In the genomic region with DNA sequence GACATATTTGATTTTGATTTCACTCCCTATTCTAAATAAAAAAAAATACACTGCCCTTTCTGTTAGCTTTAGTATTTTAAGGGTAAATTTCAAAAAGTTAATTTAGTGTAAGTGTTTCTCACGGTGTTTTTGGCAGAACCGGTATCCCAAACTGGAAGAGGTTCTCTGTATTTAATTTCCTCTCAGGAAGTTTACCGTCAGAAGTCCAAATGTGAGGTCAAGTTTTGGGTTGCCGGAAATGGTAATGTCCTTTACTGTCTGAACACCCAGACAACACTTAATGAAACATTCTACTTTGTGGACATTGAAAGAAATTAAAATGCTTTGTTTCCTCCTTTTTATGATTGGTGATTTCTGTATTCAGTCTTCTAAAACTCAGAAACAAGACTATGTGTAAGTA, we compare ENCODE assay signal across 16 cellular contexts.
"Had no signal": no experiment of that assay in that cellular context is flagged by ENCODE, and none has a peak within 500 bp of the region (broad histone marks: within the 10 kb centered on the region; RNA-seq: fewer than 3 reads in every experiment).

No MANE protein-coding gene starts in this region.

- H3K9me3 Mint-ChIP-seq: activated CD4-positive, alpha-beta memory T cell treated with anti-CD3 and anti-CD28 coated beads, Interleukin-2, amount 10 ng/mL, durations not matched to agents 7 days and 5 days; activated naive CD4-positive, alpha-beta T cell treated with anti-CD3 and anti-CD28 coated beads for 36 hours; activated T-helper 1 cell treated with anti-CD3 and anti-CD28 coated beads, Interleukin-12 subunit alpha, Interleukin-12 subunit beta, Interleukin-2, Interleukin-4 antibody, amounts not matched to agents 30 ng/mL and 10 ng/mL and 1 ng/mL, durations not matched to agents 14 hours and 24 hours and 36 hours; T-cell had no signal

- H3K4me1 Mint-ChIP-seq: activated CD4-positive, alpha-beta T cell treated with anti-CD3 and anti-CD28 coated beads for 36 hours; immature natural killer cell had no signal

- H3K4me3 ChIP-seq: right atrium auricular region, skin epidermis, thyroid gland, vagina had no signal

- H3K27me3 ChIP-seq: right atrium auricular region, thyroid gland, vagina had no signal

- H3K4me3 Mint-ChIP-seq: activated CD4-positive, alpha-beta memory T cell treated with anti-CD3 and anti-CD28 coated beads, Interleukin-2, amount 10 ng/mL, durations not matched to agents 7 days and 5 days; activated CD4-positive, alpha-beta T cell treated with anti-CD3 and anti-CD28 coated beads for 36 hours; activated naive CD4-positive, alpha-beta T cell treated with anti-CD3 and anti-CD28 coated beads for 36 hours; activated T-helper 1 cell treated with anti-CD3 and anti-CD28 coated beads, Interleukin-12 subunit alpha, Interleukin-12 subunit beta, Interleukin-2, Interleukin-4 antibody, amounts not matched to agents 30 ng/mL and 10 ng/mL and 1 ng/mL, durations not matched to agents 14 hours and 24 hours and 36 hours; immature natural killer cell; T-cell had no signal

- H3K27me3 Mint-ChIP-seq: T-cell had no signal

- ATAC-seq: activated CD4-positive, alpha-beta T cell treated with anti-CD3 and anti-CD28 coated beads for 36 hours; T-cell had no signal

- H3K9me3 ChIP-seq: right atrium auricular region, thyroid gland, vagina had no signal

- H3K36me3 ChIP-seq: right atrium auricular region, thyroid gland, vagina had no signal

- DNase-seq: activated CD4-positive, alpha-beta memory T cell treated with anti-CD3 and anti-CD28 coated beads, Interleukin-2, amount 10 ng/mL, durations not matched to agents 7 days and 5 days; activated CD4-positive, alpha-beta T cell treated with anti-CD3 and anti-CD28 coated beads for 36 hours; activated naive CD4-positive, alpha-beta T cell treated with anti-CD3 and anti-CD28 coated beads for 36 hours; caudate nucleus; cortex of kidney; effector memory CD4-positive, alpha-beta T cell; erythroblast; immature natural killer cell; left colon; T-cell; thyroid gland had no signal

- H3K36me3 Mint-ChIP-seq: immature natural killer cell, T-cell had no signal

- H3K27ac Mint-ChIP-seq: activated CD4-positive, alpha-beta memory T cell treated with anti-CD3 and anti-CD28 coated beads, Interleukin-2, amount 10 ng/mL, durations not matched to agents 7 days and 5 days; activated CD4-positive, alpha-beta T cell treated with anti-CD3 and anti-CD28 coated beads for 36 hours; activated naive CD4-positive, alpha-beta T cell treated with anti-CD3 and anti-CD28 coated beads for 36 hours; activated T-helper 1 cell treated with anti-CD3 and anti-CD28 coated beads, Interleukin-12 subunit alpha, Interleukin-12 subunit beta, Interleukin-2, Interleukin-4 antibody, amounts not matched to agents 30 ng/mL and 10 ng/mL and 1 ng/mL, durations not matched to agents 14 hours and 24 hours and 36 hours; immature natural killer cell; T-cell had no signal

- H3K4me1 ChIP-seq: thyroid gland had no signal

- H3K27ac ChIP-seq: right atrium auricular region, thyroid gland, vagina, VCaP had no signal
